ENCODE assay signal across 19 cellular contexts in genomic region chr4:52843351-52843750, GRCh38. TPM values are rescaled to one million over a fixed set of nuclear protein-coding genes. Genes with fewer than 3 reads are reported as not detected.
A peak's percentile ranks its signal among the peaks of the same experiment; 100 is the strongest.
DNase-seq lines count a peak whose midpoint lies in the region; ATAC-seq, FAIRE-seq and TF ChIP-seq lines count a peak whose summit lies in the region.
"Had no signal": no experiment of that assay in that cellular context is flagged by ENCODE, and none has a peak within 500 bp of the region (broad histone marks: within the 10 kb centered on the region; RNA-seq: fewer than 3 reads in every experiment).

No MANE protein-coding gene starts in this region.

- ATAC-seq in activated T-helper 17 cell treated with anti-CD3 and anti-CD28 coated beads, Interleukin-2, amount 50 U/mL, for 72 hours (replicated peaks) = peak; percentile 59
- no peak for ATAC-seq in WTC11

- no peak overlapping the region for H3K4me3 Mint-ChIP-seq in activated T-helper 17 cell treated with anti-CD3 and anti-CD28 coated beads, Interleukin-2, amount 50 U/mL, for 72 hours
- H3K4me3 Mint-ChIP-seq in nephron = no peak overlapping the region
- no peak overlapping the region for H3K4me3 Mint-ChIP-seq in WTC11
- H3K4me3 Mint-ChIP-seq: CD8-positive, alpha-beta memory T cell; HFFc6 had no signal

- no peak overlapping the region for H3K4me3 ChIP-seq in HUES48 (ENCODE audit: low read depth, low read length)
- H3K4me3 ChIP-seq: SJCRH30 had no signal

- no peaks in the 10 kb centered on the region for H3K4me1 Mint-ChIP-seq in activated T-helper 17 cell treated with anti-CD3 and anti-CD28 coated beads, Interleukin-2, amount 50 U/mL, for 72 hours
- H3K4me1 Mint-ChIP-seq in nephron (peaks cover 67% of the 10 kb centered on the region), WTC11 (peaks cover 57% of the 10 kb centered on the region)
- H3K4me1 Mint-ChIP-seq: CD8-positive, alpha-beta memory T cell had no signal

- no peak for TF ChIP-seq CTCF in nephron (IDR thresholded peaks at IDR 0.05; ENCODE audit: unreplicated experiment in 3 of 3)
- no peak for TF ChIP-seq CTCF in WTC11 (IDR thresholded peaks at IDR 0.05)

- no peaks in the 10 kb centered on the region for H3K27me3 Mint-ChIP-seq in activated T-helper 17 cell treated with anti-CD3 and anti-CD28 coated beads, Interleukin-2, amount 50 U/mL, for 72 hours
- H3K27me3 Mint-ChIP-seq in nephron (ENCODE audit: low read depth) (no peaks in the 10 kb centered on the region), WTC11 (ENCODE audit: low read depth) (peaks cover 25% of the 10 kb centered on the region)

- H3K4me1 ChIP-seq in HUES48 (ENCODE audit: control insufficient read depth, insufficient read depth, low read length) = peaks cover 40% of the 10 kb centered on the region

- no peaks in the 10 kb centered on the region; the same call in 1 of the 2 replicates for H3K27me3 ChIP-seq in HUES48 (ENCODE audit: control insufficient read depth, insufficient read depth, low read length)
- H3K27me3 ChIP-seq: BE2C, SJCRH30 had no signal

- H3K36me3 ChIP-seq in HUES48 (ENCODE audit: control insufficient read depth, insufficient read depth, low read length) = no peaks in the 10 kb centered on the region
- H3K36me3 ChIP-seq: BE2C, SJCRH30 had no signal

- H3K27ac Mint-ChIP-seq in activated T-helper 17 cell treated with anti-CD3 and anti-CD28 coated beads, Interleukin-2, amount 50 U/mL, for 72 hours = peak overlapping the region; percentile 48
- H3K27ac Mint-ChIP-seq in nephron (peak overlapping the region; percentile 70 to 96 (median 90)), WTC11 (no peak overlapping the region)
- H3K27ac Mint-ChIP-seq: HFFc6 had no signal

- FAIRE-seq in urothelium cell line (lab: Jason Lieb, UNC) = peak; percentile 44
- FAIRE-seq: G401.6 had no signal

- DNase-seq in urothelium cell line (ENCODE audit: low spot score) (no peak), HEK293T (ENCODE audit: extremely low spot score) (no peak), GM19238 (ENCODE audit: insufficient read length, low spot score) (no peak), WTC11 (ENCODE audit: low spot score) (no peak)
- DNase-seq: BE2C; CD8-positive, alpha-beta memory T cell; DMS79 treated with DMSO at 0.1 percent for 48 hours; HFFc6; MM.1S; NCI-H1105; NCI-H1694 treated with DMSO at 0.1 percent for 48 hours; NCI-H345; NCI-H526 treated with DMSO at 0.1 percent for 48 hours; SJCRH30 had no signal

- H3K9ac ChIP-seq in HUES48 (ENCODE audit: low read depth, low read length) = no peak overlapping the region

- POLR2A ChIA-PET in HEK293T (lab: Yijun Ruan, JAX) (no interaction called here), WTC11 (lab: Charles Lee) (interaction anchor here (1.1 kb wide), 1 partner anchor 131 kb away, joined by 4 read pairs; no protein-coding TSS in a partner anchor)

- peak overlapping the region; percentile 37 for H3K27ac ChIP-seq in HUES48 (ENCODE audit: low read depth, low read length)
- H3K27ac ChIP-seq: SJCRH30 had no signal

- no peaks in the 10 kb centered on the region for H3K36me3 Mint-ChIP-seq in activated T-helper 17 cell treated with anti-CD3 and anti-CD28 coated beads, Interleukin-2, amount 50 U/mL, for 72 hours (ENCODE audit: low read depth)
- H3K36me3 Mint-ChIP-seq in nephron (ENCODE audit: low read depth) = no peaks in the 10 kb centered on the region
- no peaks in the 10 kb centered on the region for H3K36me3 Mint-ChIP-seq in WTC11
- H3K36me3 Mint-ChIP-seq: CD8-positive, alpha-beta memory T cell had no signal

- no peaks in the 10 kb centered on the region for H3K9me3 Mint-ChIP-seq in activated T-helper 17 cell treated with anti-CD3 and anti-CD28 coated beads, Interleukin-2, amount 50 U/mL, for 72 hours
- H3K9me3 Mint-ChIP-seq in nephron (no peaks in the 10 kb centered on the region), WTC11 (no peaks in the 10 kb centered on the region)
- H3K9me3 Mint-ChIP-seq: CD8-positive, alpha-beta memory T cell; HFFc6 had no signal

- no peaks in the 10 kb centered on the region for H3K9me3 ChIP-seq in HUES48 (ENCODE audit: control insufficient read depth, insufficient read depth, low read length)
- H3K9me3 ChIP-seq: BE2C, SJCRH30 had no signal

- CTCF ChIA-PET in HEK293T (lab: Yijun Ruan, JAX) = interaction anchor here (0.6 kb wide), 1 partner anchor 1371 kb away, joined by 5 read pairs; no protein-coding TSS in a partner anchor
- CTCF ChIA-PET in WTC11 (lab: Charles Lee) = interaction anchor here (1.0 to 1.1 kb wide), 3 partner anchors 20 to 140 kb away, joined by 3 to 5 read pairs (median 3); no protein-coding TSS in a partner anchor

TF ChIP-seq in HEK293T, 16 proteins besides CTCF, POLR2A, EP300 and RAD21:
- no peak for TF ChIP-seq FOXK2 (IDR thresholded peaks at IDR 0.05)
- TF ChIP-seq BHLHE40 (IDR thresholded peaks at IDR 0.05; ENCODE audit: borderline replicate concordance) = no peak
- no peak for TF ChIP-seq FOXM1 (IDR thresholded peaks at IDR 0.05; ENCODE audit: borderline replicate concordance)
- TF ChIP-seq ARNT (IDR thresholded peaks at IDR 0.05) = no peak
- no peak for TF ChIP-seq L3MBTL2 (conservative IDR thresholded peaks at IDR 0.05)

TF ChIP-seq in WTC11, 78 proteins besides CTCF, POLR2A, EP300 and RAD21:
- TF ChIP-seq MXD4 (CRISPR knock-in tag; IDR thresholded peaks at IDR 0.05; ENCODE audit: borderline replicate concordance) = no peak
- no peak for TF ChIP-seq ZNF423 (CRISPR knock-in tag; IDR thresholded peaks at IDR 0.05)
- no peak for TF ChIP-seq SP1 (CRISPR knock-in tag; conservative IDR thresholded peaks at IDR 0.05)
- no peak for TF ChIP-seq FOXP4 (CRISPR knock-in tag; IDR thresholded peaks at IDR 0.05)
- TF ChIP-seq IRF2 (CRISPR knock-in tag; IDR thresholded peaks at IDR 0.05; ENCODE audit: borderline replicate concordance, low read depth) = no peak
- TF ChIP-seq ZBTB21 (CRISPR knock-in tag; IDR thresholded peaks at IDR 0.05; ENCODE audit: borderline replicate concordance) = no peak
- TF ChIP-seq ZNF416 (CRISPR knock-in tag; IDR thresholded peaks at IDR 0.05) = no peak

RNA-seq across cellular contexts. Expression of gene RASL11B, which starts 18.8 kb away (rescaled TPM):
- under 1 TPM; 0.34 to 0.76 TPM for total RNA-seq in activated T-helper 17 cell treated with anti-CD3 and anti-CD28 coated beads, Interleukin-2, amount 50 U/mL, for 72 hours
- total RNA-seq in WTC11 (2021) = 58.5 to 71.9 TPM (median 69.9 TPM) in 3 replicates
- total RNA-seq: OCI-LY7 had no signal

Comparison
In these comparisons a context has a peak if more than half of its experiments do, and no peak if none do; other contexts are left out.
1. RNA of gene RASL11B, which starts 18.8 kb away (total RNA-seq): 58.5 to 71.9 TPM in WTC11; 0.34 to 0.76 TPM in activated T-helper 17 cell treated with anti-CD3 and anti-CD28 coated beads, Interleukin-2, amount 50 U/mL, for 72 hours; every median in the first group is over 10 times any median in the second.